Comparison of ENCODE assay signal across 1 cellular context in the genomic region with DNA sequence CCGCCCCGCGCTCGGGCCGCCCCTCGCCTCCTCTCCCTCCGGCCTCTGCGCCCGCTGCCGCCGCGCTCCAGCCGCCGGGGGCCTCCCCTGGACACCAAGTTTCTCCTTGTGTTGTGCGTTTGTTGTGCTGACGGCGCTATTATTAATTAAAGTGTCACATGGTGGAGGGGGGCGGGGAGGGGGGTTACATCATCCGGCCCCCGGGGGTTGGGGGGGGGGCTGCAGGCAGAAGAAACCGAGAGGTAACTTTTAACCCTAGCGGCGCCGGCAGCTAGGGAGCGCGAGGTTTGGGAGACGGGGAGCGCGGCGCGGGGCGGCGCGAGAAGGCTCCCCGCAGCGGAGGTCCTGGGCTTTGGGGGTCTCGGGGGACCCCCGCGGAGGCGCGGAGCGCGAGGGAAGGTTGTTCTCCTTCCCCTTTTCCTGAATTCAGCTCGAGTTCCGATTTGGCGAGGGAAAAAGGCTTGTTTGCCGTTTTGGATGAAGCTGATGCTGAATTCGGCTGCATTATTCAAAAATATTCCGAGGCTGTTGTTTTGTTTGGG.
TF ChIP-seq lines count a peak whose summit lies in the region.

TSS of gene HRK (minus strand) at position 117 of the 542 bp plus-strand sequence. CDS start 134 bp downstream, outside the sequence.

TF ChIP-seq in A549, 52 proteins besides CTCF, POLR2A, EP300 and RAD21 (continued from another document):
- TF ChIP-seq, protein P1, sequence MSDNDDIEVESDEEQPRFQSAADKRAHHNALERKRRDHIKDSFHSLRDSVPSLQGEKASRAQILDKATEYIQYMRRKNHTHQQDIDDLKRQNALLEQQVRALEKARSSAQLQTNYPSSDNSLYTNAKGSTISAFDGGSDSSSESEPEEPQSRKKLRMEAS (IDR thresholded peaks at IDR 0.05): no peak
TF ChIP-seq in A549: peak in this region for 0.
